In genomic region chr17:8015236-8015956, GRCh38 we compare ENCODE assay signal across 1 cellular context.
TF ChIP-seq lines count a peak whose summit lies in the region.

No MANE protein-coding gene starts in this region.

TF ChIP-seq in H1, 55 proteins besides CTCF, POLR2A, EP300 and RAD21:
- TF ChIP-seq NANOG (IDR thresholded peaks at IDR 0.05; ENCODE audit: insufficient read depth, low read depth, low read length, poor library complexity, severe bottlenecking) (no peak), TEAD4 (IDR thresholded peaks at IDR 0.05; ENCODE audit: low read depth, low read length) (no peak), E2F6 (IDR thresholded peaks at IDR 0.05) (no peak), MAX (IDR thresholded peaks at IDR 0.05) (peak; percentile 8; the same call in 1 of the 2 replicates), PHF8 (conservative IDR thresholded peaks at IDR 0.05; ENCODE audit: low read depth, low read length) (no peak), CBX8 (IDR thresholded peaks at IDR 0.05; ENCODE audit: borderline replicate concordance, low read depth, low read length) (no peak)
